ENCODE assay signal across 1 cellular context in the genomic region with DNA sequence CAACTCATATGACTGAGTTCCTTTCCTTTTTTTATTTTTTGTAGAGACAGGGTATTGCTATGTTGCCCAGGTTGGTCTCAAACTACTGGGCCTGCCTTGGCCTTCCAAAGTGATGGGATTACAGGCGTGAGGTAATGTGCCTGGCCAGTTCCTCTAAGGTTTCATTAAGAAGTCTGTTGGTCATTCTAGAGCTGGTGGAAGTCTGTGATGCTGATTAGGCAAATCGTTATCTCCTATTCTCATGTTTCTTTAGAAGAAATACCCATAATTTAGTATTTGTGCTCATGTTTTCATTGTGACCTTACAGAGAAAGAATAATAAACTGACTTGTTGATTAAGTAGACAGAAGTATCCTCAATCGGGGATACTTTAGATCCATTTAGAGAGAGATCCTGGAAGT.
TF ChIP-seq lines count a peak whose summit lies in the region.

No MANE protein-coding gene starts in this region.

TF ChIP-seq in K562, 482 proteins besides CTCF, POLR2A, EP300 and RAD21 (continued from another document):
- TF ChIP-seq ARHGAP35 (IDR thresholded peaks at IDR 0.05; ENCODE audit: partially characterized antibody) = no peak
- TF ChIP-seq, protein P1, sequence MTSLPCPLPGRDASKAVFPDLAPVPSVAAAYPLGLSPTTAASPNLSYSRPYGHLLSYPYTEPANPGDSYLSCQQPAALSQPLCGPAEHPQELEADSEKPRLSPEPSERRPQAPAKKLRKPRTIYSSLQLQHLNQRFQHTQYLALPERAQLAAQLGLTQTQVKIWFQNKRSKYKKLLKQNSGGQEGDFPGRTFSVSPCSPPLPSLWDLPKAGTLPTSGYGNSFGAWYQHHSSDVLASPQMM (CRISPR knock-in tag; IDR thresholded peaks at IDR 0.05) = no peak
- TF ChIP-seq POLR2AphosphoS5 (IDR thresholded peaks at IDR 0.05; ENCODE audit: control insufficient read depth, insufficient read depth, low read depth, low read length) = no peak
- TF ChIP-seq MAFF (IDR thresholded peaks at IDR 0.05; ENCODE audit: low read length) = peak; percentile 56; the same call in 1 of the 2 replicates
- peak; percentile 57 for TF ChIP-seq MAFG (tag; conservative IDR thresholded peaks at IDR 0.05)
- no peak for TF ChIP-seq ZNF785 (CRISPR knock-in tag; IDR thresholded peaks at IDR 0.05)
- TF ChIP-seq MAFK (IDR thresholded peaks at IDR 0.05; ENCODE audit: low read length) = peak; percentile 31; the same call in 1 of the 2 replicates
- peak; percentile 82 for TF ChIP-seq ZNF316 (IDR thresholded peaks at IDR 0.05)
- TF ChIP-seq ZNF224 (CRISPR knock-in tag; IDR thresholded peaks at IDR 0.05) = no peak
- no peak for TF ChIP-seq ZNF551 (CRISPR knock-in tag; IDR thresholded peaks at IDR 0.05)
- TF ChIP-seq, protein P2, sequence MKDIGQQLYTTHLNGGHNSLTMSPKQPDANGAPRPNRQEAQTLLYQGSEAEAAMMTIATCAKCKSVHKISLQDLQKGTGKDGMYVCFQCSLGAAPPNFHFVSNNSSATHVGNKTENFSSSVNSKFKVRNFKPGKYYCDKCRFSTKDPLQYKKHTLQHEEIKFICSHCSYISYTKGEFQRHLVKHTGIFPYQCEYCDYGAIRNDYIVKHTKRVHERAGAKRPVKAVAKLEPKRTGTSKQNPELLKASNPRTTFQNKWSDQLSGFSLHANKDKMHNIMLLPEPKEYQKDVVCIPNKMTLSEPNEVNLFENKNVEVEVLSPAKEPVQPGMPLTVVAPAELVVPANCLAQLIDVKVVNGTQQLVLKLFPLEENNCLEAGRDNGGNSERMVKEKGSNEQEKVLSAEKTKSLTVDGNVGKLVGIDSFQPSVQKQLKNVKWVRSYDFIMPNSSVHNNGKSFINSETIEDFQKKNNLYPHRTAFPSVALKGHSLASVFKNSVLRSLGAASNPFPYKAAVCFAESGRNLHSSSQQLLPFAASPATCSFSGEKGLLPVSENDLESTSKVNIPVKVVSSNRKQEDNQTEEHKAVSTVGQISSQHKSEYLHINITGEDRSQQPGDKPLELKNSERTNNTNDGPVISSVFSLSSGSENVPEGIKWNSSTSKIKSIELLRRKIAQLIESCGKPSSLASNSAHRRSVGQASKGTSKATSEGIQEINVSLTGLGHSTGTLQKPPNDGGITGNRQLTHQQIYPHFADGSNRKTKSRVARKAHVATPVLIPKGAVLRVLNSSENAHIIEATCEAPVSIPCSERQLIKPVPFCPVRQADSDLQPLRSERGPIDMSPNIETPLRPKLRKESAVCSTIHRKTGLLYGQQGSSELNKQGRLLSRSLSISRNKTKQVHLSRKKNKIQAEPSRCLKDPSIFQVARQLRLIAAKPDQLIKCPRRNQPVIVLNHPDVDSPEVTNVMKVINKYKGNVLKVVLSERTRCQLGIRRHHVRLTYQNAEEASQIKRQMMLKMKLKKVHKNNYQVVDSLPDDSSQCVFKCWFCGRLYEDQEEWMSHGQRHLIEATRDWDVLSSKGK (CRISPR knock-in tag; IDR thresholded peaks at IDR 0.05) = no peak
